ENCODE assay signal across 1 cellular context in the genomic region with DNA sequence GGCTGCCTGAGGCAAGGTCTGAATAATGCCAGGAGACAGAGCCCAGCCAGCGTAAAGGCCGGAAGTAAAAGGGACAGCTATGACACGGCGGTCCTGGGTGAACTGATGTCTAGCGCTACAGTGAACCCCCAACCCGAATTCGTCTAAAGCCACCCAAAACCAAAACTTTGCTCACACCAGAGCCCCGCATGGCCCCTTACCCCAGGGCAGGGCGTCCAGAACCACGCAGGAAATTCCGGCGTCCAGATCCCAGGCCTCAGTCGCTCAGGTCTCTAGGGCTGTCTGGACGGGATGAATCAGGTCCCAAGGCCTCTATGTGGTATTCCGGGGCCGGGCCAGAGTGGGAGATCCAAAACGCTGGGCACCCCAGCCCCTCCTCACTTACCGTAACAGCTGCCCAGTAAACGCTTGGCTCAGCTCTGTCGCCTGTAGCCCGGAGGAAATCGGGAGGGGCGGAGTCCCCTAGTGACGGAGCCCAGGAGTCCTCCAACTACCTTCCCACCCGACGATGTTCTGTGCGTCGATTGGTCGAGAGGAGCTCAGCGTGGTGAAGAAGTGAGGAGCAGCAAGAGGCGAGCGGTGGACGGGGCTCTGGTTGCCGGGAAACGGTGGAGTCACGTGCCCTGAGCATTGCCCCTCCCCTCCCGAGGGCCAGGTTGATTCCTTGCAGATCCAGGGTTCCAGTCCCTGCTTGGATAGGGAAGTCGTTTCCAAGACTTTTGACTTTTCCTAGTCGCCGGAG.
TF ChIP-seq lines count a peak whose summit lies in the region.

A gene with protein sequence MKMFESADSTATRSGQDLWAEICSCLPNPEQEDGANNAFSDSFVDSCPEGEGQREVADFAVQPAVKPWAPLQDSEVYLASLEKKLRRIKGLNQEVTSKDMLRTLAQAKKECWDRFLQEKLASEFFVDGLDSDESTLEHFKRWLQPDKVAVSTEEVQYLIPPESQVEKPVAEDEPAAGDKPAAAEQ (minus strand): TSS at position 452 of the 742 bp plus-strand sequence. CDS start 2,027 bp downstream, outside the sequence.

TF ChIP-seq in K562, 482 proteins besides CTCF, POLR2A, EP300 and RAD21 (continued from another document and continues in another):
- TF ChIP-seq, protein P1, sequence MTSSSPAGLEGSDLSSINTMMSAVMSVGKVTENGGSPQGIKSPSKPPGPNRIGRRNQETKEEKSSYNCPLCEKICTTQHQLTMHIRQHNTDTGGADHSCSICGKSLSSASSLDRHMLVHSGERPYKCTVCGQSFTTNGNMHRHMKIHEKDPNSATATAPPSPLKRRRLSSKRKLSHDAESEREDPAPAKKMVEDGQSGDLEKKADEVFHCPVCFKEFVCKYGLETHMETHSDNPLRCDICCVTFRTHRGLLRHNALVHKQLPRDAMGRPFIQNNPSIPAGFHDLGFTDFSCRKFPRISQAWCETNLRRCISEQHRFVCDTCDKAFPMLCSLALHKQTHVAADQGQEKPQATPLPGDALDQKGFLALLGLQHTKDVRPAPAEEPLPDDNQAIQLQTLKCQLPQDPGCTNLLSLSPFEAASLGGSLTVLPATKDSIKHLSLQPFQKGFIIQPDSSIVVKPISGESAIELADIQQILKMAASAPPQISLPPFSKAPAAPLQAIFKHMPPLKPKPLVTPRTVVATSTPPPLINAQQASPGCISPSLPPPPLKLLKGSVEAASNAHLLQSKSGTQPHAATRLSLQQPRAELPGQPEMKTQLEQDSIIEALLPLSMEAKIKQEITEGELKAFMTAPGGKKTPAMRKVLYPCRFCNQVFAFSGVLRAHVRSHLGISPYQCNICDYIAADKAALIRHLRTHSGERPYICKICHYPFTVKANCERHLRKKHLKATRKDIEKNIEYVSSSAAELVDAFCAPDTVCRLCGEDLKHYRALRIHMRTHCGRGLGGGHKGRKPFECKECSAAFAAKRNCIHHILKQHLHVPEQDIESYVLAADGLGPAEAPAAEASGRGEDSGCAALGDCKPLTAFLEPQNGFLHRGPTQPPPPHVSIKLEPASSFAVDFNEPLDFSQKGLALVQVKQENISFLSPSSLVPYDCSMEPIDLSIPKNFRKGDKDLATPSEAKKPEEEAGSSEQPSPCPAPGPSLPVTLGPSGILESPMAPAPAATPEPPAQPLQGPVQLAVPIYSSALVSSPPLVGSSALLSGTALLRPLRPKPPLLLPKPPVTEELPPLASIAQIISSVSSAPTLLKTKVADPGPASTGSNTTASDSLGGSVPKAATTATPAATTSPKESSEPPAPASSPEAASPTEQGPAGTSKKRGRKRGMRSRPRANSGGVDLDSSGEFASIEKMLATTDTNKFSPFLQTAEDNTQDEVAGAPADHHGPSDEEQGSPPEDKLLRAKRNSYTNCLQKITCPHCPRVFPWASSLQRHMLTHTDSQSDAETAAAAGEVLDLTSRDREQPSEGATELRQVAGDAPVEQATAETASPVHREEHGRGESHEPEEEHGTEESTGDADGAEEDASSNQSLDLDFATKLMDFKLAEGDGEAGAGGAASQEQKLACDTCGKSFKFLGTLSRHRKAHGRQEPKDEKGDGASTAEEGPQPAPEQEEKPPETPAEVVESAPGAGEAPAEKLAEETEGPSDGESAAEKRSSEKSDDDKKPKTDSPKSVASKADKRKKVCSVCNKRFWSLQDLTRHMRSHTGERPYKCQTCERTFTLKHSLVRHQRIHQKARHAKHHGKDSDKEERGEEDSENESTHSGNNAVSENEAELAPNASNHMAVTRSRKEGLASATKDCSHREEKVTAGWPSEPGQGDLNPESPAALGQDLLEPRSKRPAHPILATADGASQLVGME (CRISPR knock-in tag; IDR thresholded peaks at IDR 0.05) = 0 out of 2 replicates have a peak, but pooled peaks have one; percentile 38
- TF ChIP-seq, protein P2, sequence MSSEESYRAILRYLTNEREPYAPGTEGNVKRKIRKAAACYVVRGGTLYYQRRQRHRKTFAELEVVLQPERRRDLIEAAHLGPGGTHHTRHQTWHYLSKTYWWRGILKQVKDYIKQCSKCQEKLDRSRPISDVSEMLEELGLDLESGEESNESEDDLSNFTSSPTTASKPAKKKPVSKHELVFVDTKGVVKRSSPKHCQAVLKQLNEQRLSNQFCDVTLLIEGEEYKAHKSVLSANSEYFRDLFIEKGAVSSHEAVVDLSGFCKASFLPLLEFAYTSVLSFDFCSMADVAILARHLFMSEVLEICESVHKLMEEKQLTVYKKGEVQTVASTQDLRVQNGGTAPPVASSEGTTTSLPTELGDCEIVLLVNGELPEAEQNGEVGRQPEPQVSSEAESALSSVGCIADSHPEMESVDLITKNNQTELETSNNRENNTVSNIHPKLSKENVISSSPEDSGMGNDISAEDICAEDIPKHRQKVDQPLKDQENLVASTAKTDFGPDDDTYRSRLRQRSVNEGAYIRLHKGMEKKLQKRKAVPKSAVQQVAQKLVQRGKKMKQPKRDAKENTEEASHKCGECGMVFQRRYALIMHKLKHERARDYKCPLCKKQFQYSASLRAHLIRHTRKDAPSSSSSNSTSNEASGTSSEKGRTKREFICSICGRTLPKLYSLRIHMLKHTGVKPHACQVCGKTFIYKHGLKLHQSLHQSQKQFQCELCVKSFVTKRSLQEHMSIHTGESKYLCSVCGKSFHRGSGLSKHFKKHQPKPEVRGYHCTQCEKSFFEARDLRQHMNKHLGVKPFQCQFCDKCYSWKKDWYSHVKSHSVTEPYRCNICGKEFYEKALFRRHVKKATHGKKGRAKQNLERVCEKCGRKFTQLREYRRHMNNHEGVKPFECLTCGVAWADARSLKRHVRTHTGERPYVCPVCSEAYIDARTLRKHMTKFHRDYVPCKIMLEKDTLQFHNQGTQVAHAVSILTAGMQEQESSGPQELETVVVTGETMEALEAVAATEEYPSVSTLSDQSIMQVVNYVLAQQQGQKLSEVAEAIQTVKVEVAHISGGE (CRISPR knock-in tag; IDR thresholded peaks at IDR 0.05) = no peak
- TF ChIP-seq ZNF518B (CRISPR knock-in tag; IDR thresholded peaks at IDR 0.05) = no peak
- no peak for TF ChIP-seq HMGXB4 (CRISPR knock-in tag; IDR thresholded peaks at IDR 0.05)
- TF ChIP-seq ADNP (tag; IDR thresholded peaks at IDR 0.05) = no peak
- TF ChIP-seq ELK3 (CRISPR knock-in tag; IDR thresholded peaks at IDR 0.05) = no peak
- TF ChIP-seq CLOCK (CRISPR knock-in tag; IDR thresholded peaks at IDR 0.05; ENCODE audit: borderline replicate concordance) = no peak
- no peak for TF ChIP-seq HMG20B (CRISPR knock-in tag; IDR thresholded peaks at IDR 0.05)
- TF ChIP-seq, protein P3, sequence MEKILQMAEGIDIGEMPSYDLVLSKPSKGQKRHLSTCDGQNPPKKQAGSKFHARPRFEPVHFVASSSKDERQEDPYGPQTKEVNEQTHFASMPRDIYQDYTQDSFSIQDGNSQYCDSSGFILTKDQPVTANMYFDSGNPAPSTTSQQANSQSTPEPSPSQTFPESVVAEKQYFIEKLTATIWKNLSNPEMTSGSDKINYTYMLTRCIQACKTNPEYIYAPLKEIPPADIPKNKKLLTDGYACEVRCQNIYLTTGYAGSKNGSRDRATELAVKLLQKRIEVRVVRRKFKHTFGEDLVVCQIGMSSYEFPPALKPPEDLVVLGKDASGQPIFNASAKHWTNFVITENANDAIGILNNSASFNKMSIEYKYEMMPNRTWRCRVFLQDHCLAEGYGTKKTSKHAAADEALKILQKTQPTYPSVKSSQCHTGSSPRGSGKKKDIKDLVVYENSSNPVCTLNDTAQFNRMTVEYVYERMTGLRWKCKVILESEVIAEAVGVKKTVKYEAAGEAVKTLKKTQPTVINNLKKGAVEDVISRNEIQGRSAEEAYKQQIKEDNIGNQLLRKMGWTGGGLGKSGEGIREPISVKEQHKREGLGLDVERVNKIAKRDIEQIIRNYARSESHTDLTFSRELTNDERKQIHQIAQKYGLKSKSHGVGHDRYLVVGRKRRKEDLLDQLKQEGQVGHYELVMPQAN (IDR thresholded peaks at IDR 0.05; ENCODE audit: borderline replicate concordance) = peak; percentile 69; the same call in 1 of the 2 replicates
- TF ChIP-seq NCOA4 (IDR thresholded peaks at IDR 0.05; ENCODE audit: partially characterized antibody) = no peak
- TF ChIP-seq CTCFL (IDR thresholded peaks at IDR 0.05; ENCODE audit: borderline replicate concordance, insufficient read depth, low read depth, low read length, poor library complexity, severe bottlenecking) = no peak
- TF ChIP-seq L3MBTL2 (IDR thresholded peaks at IDR 0.05) = peak; percentile 95
- TF ChIP-seq DMBX1 (CRISPR knock-in tag; IDR thresholded peaks at IDR 0.05; ENCODE audit: borderline replicate concordance) = no peak
- peak; percentile 95 for TF ChIP-seq RFX1 (IDR thresholded peaks at IDR 0.05)
- no peak for TF ChIP-seq ZNF384 (IDR thresholded peaks at IDR 0.05; ENCODE audit: low read depth, low read length)
- no peak for TF ChIP-seq FOXP1 (CRISPR knock-in tag; IDR thresholded peaks at IDR 0.05)
- TF ChIP-seq BMI1 (IDR thresholded peaks at IDR 0.05; ENCODE audit: low read length) = no peak
- TF ChIP-seq U2AF1 (optimal IDR thresholded peaks at IDR 0.05; ENCODE audit: low read depth, low read length) = no peak
- TF ChIP-seq BDP1 (IDR thresholded peaks at IDR 0.05; ENCODE audit: insufficient read depth, insufficient read length) = no peak
- no peak for TF ChIP-seq ZNF232 (CRISPR knock-in tag; IDR thresholded peaks at IDR 0.05)
- TF ChIP-seq ZC3H4 (CRISPR knock-in tag; IDR thresholded peaks at IDR 0.05; ENCODE audit: borderline replicate concordance) = no peak
- TF ChIP-seq KDM2B (CRISPR knock-in tag; IDR thresholded peaks at IDR 0.05) = peak; percentile 5; the same call in 1 of the 2 replicates
